10 cellular contexts compared by ENCODE assay signal in genomic region chr21:43269461-43269860, GRCh38.
DNase-seq lines count a peak whose midpoint lies in the region; ATAC-seq and TF ChIP-seq lines count a peak whose summit lies in the region.
"Had no signal": no experiment of that assay in that cellular context is flagged by ENCODE, and none has a peak within 500 bp of the region (broad histone marks: within the 10 kb centered on the region; RNA-seq: fewer than 3 reads in every experiment).

No MANE protein-coding gene starts in this region.

- no peaks in the 10 kb centered on the region for H3K36me3 Mint-ChIP-seq in activated CD4-positive, alpha-beta T cell treated with anti-CD3 and anti-CD28 coated beads, Interleukin-2, amount 10 ng/mL, durations not matched to agents 24 days and 14 days (ENCODE audit: low read depth)

- H3K4me3 ChIP-seq in fibroblast of pulmonary artery (replicated peaks; ENCODE audit: low read depth, low read length) = no peak overlapping the region
- H3K4me3 ChIP-seq: prostate gland had no signal

- H3K27ac Mint-ChIP-seq in activated CD4-positive, alpha-beta T cell treated with anti-CD3 and anti-CD28 coated beads, Interleukin-2, amount 10 ng/mL, durations not matched to agents 24 days and 14 days = no peak overlapping the region

- peaks cover 2% of the 10 kb centered on the region for H3K27me3 Mint-ChIP-seq in activated CD4-positive, alpha-beta T cell treated with anti-CD3 and anti-CD28 coated beads, Interleukin-2, amount 10 ng/mL, durations not matched to agents 24 days and 14 days

- intact Hi-C loops in activated CD4-positive, alpha-beta T cell treated with anti-CD3 and anti-CD28 coated beads, Interleukin-2, amount 10 ng/mL, durations not matched to agents 24 days and 14 days (cut with micrococcal nuclease) = no loop called here

- no peak for ATAC-seq in HG03439 (IDR thresholded peaks at IDR 0.05; ENCODE audit: unreplicated experiment)
- ATAC-seq in HG02884 (IDR thresholded peaks at IDR 0.05; ENCODE audit: unreplicated experiment) = no peak
- ATAC-seq: Panc1 had no signal

- H3K4me1 Mint-ChIP-seq in activated CD4-positive, alpha-beta T cell treated with anti-CD3 and anti-CD28 coated beads, Interleukin-2, amount 10 ng/mL, durations not matched to agents 24 days and 14 days = no peaks in the 10 kb centered on the region

- no peaks in the 10 kb centered on the region for H3K9me3 Mint-ChIP-seq in activated CD4-positive, alpha-beta T cell treated with anti-CD3 and anti-CD28 coated beads, Interleukin-2, amount 10 ng/mL, durations not matched to agents 24 days and 14 days

- TF ChIP-seq CTCF in fibroblast of pulmonary artery (IDR thresholded peaks at IDR 0.05; ENCODE audit: low read length, missing control alignments) = peak; percentile 20

- H3K4me3 Mint-ChIP-seq in activated CD4-positive, alpha-beta T cell treated with anti-CD3 and anti-CD28 coated beads, Interleukin-2, amount 10 ng/mL, durations not matched to agents 24 days and 14 days = no peak overlapping the region

- peak; percentile 47 for DNase-seq in GM19238 (ENCODE audit: insufficient read length, low spot score)
- peak; percentile 74 for DNase-seq in activated CD4-positive, alpha-beta T cell treated with anti-CD3 and anti-CD28 coated beads, Interleukin-2, amount 10 ng/mL, durations not matched to agents 24 days and 14 days
- no peak for DNase-seq in fibroblast of pulmonary artery (ENCODE audit: low read depth)
- peak; percentile 18 to 25 for DNase-seq in stimulated activated CD8-positive, alpha-beta memory T cell treated with anti-CD3 and anti-CD28 coated beads, Interleukin-15, amount 100 ng/mL, for 48 hours (ENCODE audit: low read depth in 2 of 2)
- DNase-seq in NCI-H510A (lab: John Stamatoyannopoulos, UW) = no peak
- DNase-seq in NCI-H1417 (lab: John Stamatoyannopoulos, UW) = no peak

Comparison
In these comparisons a context has a peak if more than half of its experiments do, and no peak if none do; other contexts are left out.
1. DNase-seq: peak in GM19238 (single experiment), activated CD4-positive, alpha-beta T cell treated with anti-CD3 and anti-CD28 coated beads, Interleukin-2, amount 10 ng/mL, durations not matched to agents 24 days and 14 days (single experiment) and stimulated activated CD8-positive, alpha-beta memory T cell treated with anti-CD3 and anti-CD28 coated beads, Interleukin-15, amount 100 ng/mL, for 48 hours (2 of 2); none in fibroblast of pulmonary artery (single experiment), NCI-H510A (single experiment) and NCI-H1417 (0 of 3).